Comparison of ENCODE assay signal across 1 cellular context in the genomic region with DNA sequence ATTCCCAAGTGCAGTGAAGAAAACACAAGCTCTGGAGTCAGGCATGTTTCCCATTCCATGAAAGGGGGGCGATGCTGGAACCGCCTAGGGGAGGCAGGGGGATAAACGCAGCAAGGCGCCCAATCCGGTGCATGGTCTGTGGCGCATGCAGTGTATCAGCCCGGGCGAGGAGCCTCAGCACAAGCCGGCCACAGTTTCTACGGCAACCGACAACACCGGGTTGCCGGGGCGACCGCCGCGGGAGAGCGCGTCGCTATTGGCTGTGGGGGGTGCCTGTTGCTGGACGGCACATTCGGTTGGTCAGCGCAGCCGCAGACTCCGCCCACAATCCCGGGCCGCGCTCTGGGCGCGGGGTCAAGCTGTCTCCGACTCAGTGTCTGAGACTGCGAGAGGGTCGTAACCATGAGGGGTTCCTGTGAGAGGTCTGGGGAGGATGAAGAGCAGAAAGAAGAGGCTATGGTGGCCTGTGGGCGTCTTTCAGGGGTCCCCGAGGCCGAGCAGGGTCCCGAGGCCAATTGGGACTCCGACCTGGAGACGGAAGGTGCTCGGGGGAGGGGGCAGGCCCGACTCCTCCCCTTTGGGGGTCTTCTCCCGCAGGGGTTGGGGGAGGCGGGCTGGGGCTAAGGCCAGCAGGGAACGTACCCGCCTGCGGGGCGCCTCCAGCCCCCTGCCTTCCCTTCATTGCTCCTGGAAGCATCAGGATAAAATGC.
TF ChIP-seq lines count a peak whose summit lies in the region.

LRRC74B (plus strand) TSS at position 362 of the 710 bp plus-strand sequence; CDS start at position 403, 41 bp downstream.

TF ChIP-seq in H1, 55 proteins besides CTCF, POLR2A, EP300 and RAD21 (continued from another document):
- no peak for TF ChIP-seq BCL11A (IDR thresholded peaks at IDR 0.05; ENCODE audit: low read depth in 2 of 2, low read length in 2 of 2)
- no peak for TF ChIP-seq MAFK (IDR thresholded peaks at IDR 0.05; ENCODE audit: low read depth, low read length)
- no peak for TF ChIP-seq TAF1 (IDR thresholded peaks at IDR 0.05; ENCODE audit: low read depth, low read length)
- TF ChIP-seq JUN (IDR thresholded peaks at IDR 0.05; ENCODE audit: low read depth, low read length), result no peak
- no peak for TF ChIP-seq JUND (IDR thresholded peaks at IDR 0.05; ENCODE audit: low read length)
- TF ChIP-seq SP1 (IDR thresholded peaks at IDR 0.05; ENCODE audit: low read depth, low read length), result peak; percentile 98
- peak; percentile 28; the same call in 1 of the 2 replicates for TF ChIP-seq CREB1 (IDR thresholded peaks at IDR 0.05)
- TF ChIP-seq CBX5 (IDR thresholded peaks at IDR 0.05; ENCODE audit: low read depth, low read length), result no peak
- no peak for TF ChIP-seq RNF2 (IDR thresholded peaks at IDR 0.05; ENCODE audit: borderline replicate concordance, low read depth, low read length, missing control alignments, poor library complexity, severe bottlenecking)
- TF ChIP-seq, protein P1, sequence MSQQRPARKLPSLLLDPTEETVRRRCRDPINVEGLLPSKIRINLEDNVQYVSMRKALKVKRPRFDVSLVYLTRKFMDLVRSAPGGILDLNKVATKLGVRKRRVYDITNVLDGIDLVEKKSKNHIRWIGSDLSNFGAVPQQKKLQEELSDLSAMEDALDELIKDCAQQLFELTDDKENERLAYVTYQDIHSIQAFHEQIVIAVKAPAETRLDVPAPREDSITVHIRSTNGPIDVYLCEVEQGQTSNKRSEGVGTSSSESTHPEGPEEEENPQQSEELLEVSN (IDR thresholded peaks at IDR 0.05), result 0 out of 2 replicates have a peak, but pooled peaks have one; percentile 12
- no peak for TF ChIP-seq SUZ12 (IDR thresholded peaks at IDR 0.05; ENCODE audit: low read length)
- no peak for TF ChIP-seq SIRT6 (IDR thresholded peaks at IDR 0.05; ENCODE audit: low read length)
- peak; percentile 70 for TF ChIP-seq MAX (IDR thresholded peaks at IDR 0.05)
- peak; percentile 16; the same call in 1 of the 2 replicates for TF ChIP-seq SRF (IDR thresholded peaks at IDR 0.05; ENCODE audit: low read depth, low read length)
- peak; percentile 82 to 98; a peak in 3 of 4 replicates for TF ChIP-seq SIN3A (conservative IDR thresholded peaks at IDR 0.05 in 1 of 2, IDR thresholded peaks at IDR 0.05 in 1 of 2; ENCODE audit: low read depth in 1 of 2, low read length in 2 of 2)
- TF ChIP-seq TCF12 (IDR thresholded peaks at IDR 0.05; ENCODE audit: low read depth, low read length), result no peak
- TF ChIP-seq SAP30 (IDR thresholded peaks at IDR 0.05; ENCODE audit: insufficient read depth, insufficient replicate concordance, low read length), result no peak
TF ChIP-seq in H1: peak in this region for 8.
